Comparison of ENCODE assay signal across 1 cellular context in genomic region chr19:7360393-7360984, GRCh38.
TF ChIP-seq lines count a peak whose summit lies in the region.

No MANE protein-coding gene starts in this region.

TF ChIP-seq in liver, 16 proteins besides CTCF, POLR2A, EP300 and RAD21 (continued from another document):
- TF ChIP-seq ZBTB33 (IDR thresholded peaks at IDR 0.05) (no peak), FOXA1 (IDR thresholded peaks at IDR 0.05) (no peak), NR2F2 (IDR thresholded peaks at IDR 0.05) (peak; percentile 54)
